Comparison of ENCODE assay signal across 1 cellular context in the genomic region with DNA sequence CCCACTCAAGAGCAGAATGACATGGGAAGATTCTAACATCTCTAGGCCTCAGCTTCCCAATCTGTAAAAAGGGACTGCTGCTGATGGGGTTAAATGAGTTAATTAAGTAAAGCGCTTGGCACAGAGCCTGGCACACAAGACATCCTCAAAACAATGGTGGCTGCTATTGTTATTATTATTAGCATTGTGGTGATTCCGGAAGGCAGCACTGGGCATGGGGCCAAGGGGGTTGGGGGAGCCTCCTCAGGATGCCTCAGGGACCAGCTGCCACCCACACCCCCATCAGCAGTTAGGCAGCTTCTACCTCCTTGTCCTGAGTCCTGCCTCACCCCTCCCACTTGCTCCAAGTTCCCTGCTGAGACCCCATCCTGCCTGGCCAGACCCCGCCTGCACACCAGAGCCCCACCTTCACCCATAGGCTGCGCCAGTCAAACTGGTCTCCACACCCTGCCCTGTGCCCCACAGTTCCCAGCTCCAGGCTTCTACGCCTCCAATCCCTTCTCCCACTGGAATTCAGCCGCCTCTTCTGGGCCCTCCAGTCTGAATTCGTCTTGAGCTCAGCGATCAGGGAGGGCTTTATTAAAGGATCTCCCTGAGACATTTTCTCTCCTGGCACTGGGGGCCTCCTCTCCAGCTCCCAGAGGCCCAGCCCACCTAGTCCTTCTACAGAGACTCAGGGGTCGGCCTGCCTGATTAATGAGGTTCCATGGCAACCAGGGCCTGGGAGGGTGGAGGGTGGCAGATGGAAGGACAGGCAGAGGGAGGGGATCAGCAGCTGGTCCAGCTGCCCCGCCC.
TF ChIP-seq lines count a peak whose summit lies in the region.

No MANE protein-coding gene starts in this region.

TF ChIP-seq in HEK293, 187 proteins besides CTCF, POLR2A, EP300 and RAD21 (continued from another document and continues in another):
- TF ChIP-seq, protein P1, sequence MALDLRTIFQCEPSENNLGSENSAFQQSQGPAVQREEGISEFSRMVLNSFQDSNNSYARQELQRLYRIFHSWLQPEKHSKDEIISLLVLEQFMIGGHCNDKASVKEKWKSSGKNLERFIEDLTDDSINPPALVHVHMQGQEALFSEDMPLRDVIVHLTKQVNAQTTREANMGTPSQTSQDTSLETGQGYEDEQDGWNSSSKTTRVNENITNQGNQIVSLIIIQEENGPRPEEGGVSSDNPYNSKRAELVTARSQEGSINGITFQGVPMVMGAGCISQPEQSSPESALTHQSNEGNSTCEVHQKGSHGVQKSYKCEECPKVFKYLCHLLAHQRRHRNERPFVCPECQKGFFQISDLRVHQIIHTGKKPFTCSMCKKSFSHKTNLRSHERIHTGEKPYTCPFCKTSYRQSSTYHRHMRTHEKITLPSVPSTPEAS (tag by site-specific recombination; IDR thresholded peaks at IDR 0.05) = no peak
- TF ChIP-seq ZNF501 (tag by site-specific recombination; IDR thresholded peaks at IDR 0.05) (no peak), ZNF366 (tag by site-specific recombination; conservative IDR thresholded peaks at IDR 0.05) (no peak), PRDM10 (tag by site-specific recombination; IDR thresholded peaks at IDR 0.05) (peak; percentile 40), ZNF610 (tag by site-specific recombination; IDR thresholded peaks at IDR 0.05; ENCODE audit: borderline replicate concordance) (no peak), SALL2 (tag by site-specific recombination; IDR thresholded peaks at IDR 0.05; ENCODE audit: borderline replicate concordance) (no peak), ZNF221 (tag by site-specific recombination; IDR thresholded peaks at IDR 0.05; ENCODE audit: borderline replicate concordance) (no peak), ZNF629 (tag by site-specific recombination; IDR thresholded peaks at IDR 0.05) (no peak), ZNF623 (tag by site-specific recombination; IDR thresholded peaks at IDR 0.05) (no peak), ZNF426 (tag by site-specific recombination; IDR thresholded peaks at IDR 0.05) (no peak), ZNF768 (tag by site-specific recombination; IDR thresholded peaks at IDR 0.05) (no peak), ZNF571 (tag by site-specific recombination; IDR thresholded peaks at IDR 0.05) (no peak), IKZF3 (tag by site-specific recombination; IDR thresholded peaks at IDR 0.05) (no peak), HOXD13 (CRISPR knock-in tag; IDR thresholded peaks at IDR 0.05; ENCODE audit: borderline replicate concordance) (no peak), ZNF544 (tag by site-specific recombination; IDR thresholded peaks at IDR 0.05) (no peak), ZNF654 (tag by site-specific recombination; IDR thresholded peaks at IDR 0.05; ENCODE audit: low read depth) (no peak), ZNF664 (tag by site-specific recombination; IDR thresholded peaks at IDR 0.05) (peak; percentile 83), GLI4 (tag by site-specific recombination; IDR thresholded peaks at IDR 0.05) (no peak), HOXC10 (CRISPR knock-in tag; IDR thresholded peaks at IDR 0.05) (no peak), ZNF416 (tag by site-specific recombination; IDR thresholded peaks at IDR 0.05) (no peak), REPIN1 (tag by site-specific recombination; IDR thresholded peaks at IDR 0.05; ENCODE audit: low read depth) (no peak), ZBTB21 (tag by site-specific recombination; IDR thresholded peaks at IDR 0.05) (no peak), ZNF354C (tag by site-specific recombination; IDR thresholded peaks at IDR 0.05; ENCODE audit: borderline replicate concordance, low read depth) (no peak), KLF7 (tag by site-specific recombination; IDR thresholded peaks at IDR 0.05; ENCODE audit: borderline replicate concordance) (no peak), ZNF157 (tag by site-specific recombination; IDR thresholded peaks at IDR 0.05) (no peak), PATZ1 (tag by site-specific recombination; IDR thresholded peaks at IDR 0.05) (no peak), TRIM28 (IDR thresholded peaks at IDR 0.05; ENCODE audit: borderline replicate concordance, low read length) (no peak), OVOL3 (tag by site-specific recombination; IDR thresholded peaks at IDR 0.05) (no peak), ZNF76 (tag by site-specific recombination; IDR thresholded peaks at IDR 0.05; ENCODE audit: borderline replicate concordance, low read depth) (no peak), ZNF658 (tag by site-specific recombination; IDR thresholded peaks at IDR 0.05) (no peak), ZNF184 (tag by site-specific recombination; IDR thresholded peaks at IDR 0.05) (no peak), ZNF169 (tag by site-specific recombination; IDR thresholded peaks at IDR 0.05) (no peak), ZNF624 (tag by site-specific recombination; IDR thresholded peaks at IDR 0.05) (no peak), HOXA7 (CRISPR knock-in tag; IDR thresholded peaks at IDR 0.05; ENCODE audit: borderline replicate concordance) (no peak), KLF10 (tag by site-specific recombination; IDR thresholded peaks at IDR 0.05) (no peak), ZBTB8A (tag by site-specific recombination; IDR thresholded peaks at IDR 0.05) (no peak), ZBTB48 (tag by site-specific recombination; IDR thresholded peaks at IDR 0.05) (peak; percentile 50), ZNF341 (tag by site-specific recombination; IDR thresholded peaks at IDR 0.05; ENCODE audit: low read depth) (peak; percentile 78; the same call in 1 of the 2 replicates), ZFP3 (tag by site-specific recombination; IDR thresholded peaks at IDR 0.05; ENCODE audit: low read depth) (no peak), OSR2 (tag by site-specific recombination; IDR thresholded peaks at IDR 0.05) (no peak), ZNF561 (tag by site-specific recombination; IDR thresholded peaks at IDR 0.05; ENCODE audit: borderline replicate concordance) (no peak), ZNF692 (tag by site-specific recombination; IDR thresholded peaks at IDR 0.05) (0 out of 2 replicates have a peak, but pooled peaks have one; percentile 11), KLF1 (tag by site-specific recombination; IDR thresholded peaks at IDR 0.05) (peak; percentile 61), ZBTB6 (tag by site-specific recombination; IDR thresholded peaks at IDR 0.05) (no peak), ZNF560 (tag by site-specific recombination; IDR thresholded peaks at IDR 0.05; ENCODE audit: borderline replicate concordance) (no peak), ZNF510 (tag by site-specific recombination; IDR thresholded peaks at IDR 0.05; ENCODE audit: insufficient replicate concordance) (no peak)
- TF ChIP-seq, protein P2, sequence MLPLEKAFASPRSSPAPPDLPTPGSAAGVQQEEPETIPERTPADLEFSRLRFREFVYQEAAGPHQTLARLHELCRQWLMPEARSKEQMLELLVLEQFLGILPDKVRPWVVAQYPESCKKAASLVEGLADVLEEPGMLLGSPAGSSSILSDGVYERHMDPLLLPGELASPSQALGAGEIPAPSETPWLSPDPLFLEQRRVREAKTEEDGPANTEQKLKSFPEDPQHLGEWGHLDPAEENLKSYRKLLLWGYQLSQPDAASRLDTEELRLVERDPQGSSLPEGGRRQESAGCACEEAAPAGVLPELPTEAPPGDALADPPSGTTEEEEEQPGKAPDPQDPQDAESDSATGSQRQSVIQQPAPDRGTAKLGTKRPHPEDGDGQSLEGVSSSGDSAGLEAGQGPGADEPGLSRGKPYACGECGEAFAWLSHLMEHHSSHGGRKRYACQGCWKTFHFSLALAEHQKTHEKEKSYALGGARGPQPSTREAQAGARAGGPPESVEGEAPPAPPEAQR (tag by site-specific recombination; IDR thresholded peaks at IDR 0.05) = no peak
- TF ChIP-seq, protein P3, sequence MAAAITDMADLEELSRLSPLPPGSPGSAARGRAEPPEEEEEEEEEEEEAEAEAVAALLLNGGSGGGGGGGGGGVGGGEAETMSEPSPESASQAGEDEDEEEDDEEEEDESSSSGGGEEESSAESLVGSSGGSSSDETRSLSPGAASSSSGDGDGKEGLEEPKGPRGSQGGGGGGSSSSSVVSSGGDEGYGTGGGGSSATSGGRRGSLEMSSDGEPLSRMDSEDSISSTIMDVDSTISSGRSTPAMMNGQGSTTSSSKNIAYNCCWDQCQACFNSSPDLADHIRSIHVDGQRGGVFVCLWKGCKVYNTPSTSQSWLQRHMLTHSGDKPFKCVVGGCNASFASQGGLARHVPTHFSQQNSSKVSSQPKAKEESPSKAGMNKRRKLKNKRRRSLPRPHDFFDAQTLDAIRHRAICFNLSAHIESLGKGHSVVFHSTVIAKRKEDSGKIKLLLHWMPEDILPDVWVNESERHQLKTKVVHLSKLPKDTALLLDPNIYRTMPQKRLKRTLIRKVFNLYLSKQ (tag by site-specific recombination; IDR thresholded peaks at IDR 0.05; ENCODE audit: borderline replicate concordance) = no peak
- TF ChIP-seq, protein P4, sequence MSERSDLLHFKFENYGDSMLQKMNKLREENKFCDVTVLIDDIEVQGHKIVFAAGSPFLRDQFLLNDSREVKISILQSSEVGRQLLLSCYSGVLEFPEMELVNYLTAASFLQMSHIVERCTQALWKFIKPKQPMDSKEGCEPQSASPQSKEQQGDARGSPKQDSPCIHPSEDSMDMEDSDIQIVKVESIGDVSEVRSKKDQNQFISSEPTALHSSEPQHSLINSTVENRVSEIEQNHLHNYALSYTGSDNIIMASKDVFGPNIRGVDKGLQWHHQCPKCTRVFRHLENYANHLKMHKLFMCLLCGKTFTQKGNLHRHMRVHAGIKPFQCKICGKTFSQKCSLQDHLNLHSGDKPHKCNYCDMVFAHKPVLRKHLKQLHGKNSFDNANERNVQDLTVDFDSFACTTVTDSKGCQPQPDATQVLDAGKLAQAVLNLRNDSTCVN (tag by site-specific recombination; optimal IDR thresholded peaks at IDR 0.05) = no peak
